In genomic region chr9:33473643-33474352, GRCh38 we compare ENCODE assay signal across 8 cellular contexts. TPM values are rescaled to one million over a fixed set of nuclear protein-coding genes. Genes with fewer than 3 reads are reported as not detected.
DNase-seq lines count a peak whose midpoint lies in the region; TF ChIP-seq lines count a peak whose summit lies in the region.

Gene NOL6, minus strand, starts transcription at chr9:33473924. Its CDS starts 82 bp downstream, at chr9:33473842.

- H3K9me3 ChIP-seq in ES-I3 (ENCODE audit: control insufficient read depth, insufficient read depth, low read length) = no peaks in the 10 kb centered on the region
- H3K9me3 ChIP-seq in HAP-1 = no peaks in the 10 kb centered on the region
- H3K9me3 ChIP-seq in MM.1S (replicated peaks; ENCODE audit: insufficient read depth, low read length) = no peaks in the 10 kb centered on the region

- peak within 1 kb of the TSS; percentile 73 for H2AFZ ChIP-seq in MM.1S (ENCODE audit: low read length)

- H3K4me3 ChIP-seq in HAP-1 (peak within 1 kb of the TSS; percentile 86), MM.1S (ENCODE audit: low read length) (peak within 1 kb of the TSS; percentile 98), fibroblast of the aortic adventitia (ENCODE audit: low read depth, low read length) (peak within 1 kb of the TSS; percentile 99)

- H3K9ac ChIP-seq in ES-I3 (ENCODE audit: low read depth, low read length) (peak within 1 kb of the TSS; percentile 77), MM.1S (ENCODE audit: low read length) (peak within 1 kb of the TSS; percentile 82)

- peak within 1 kb of the TSS; percentile 84 to 94 (median 94) for H3K27ac Mint-ChIP-seq in nephron
- H3K27ac Mint-ChIP-seq in stimulated activated naive CD8-positive, alpha-beta T cell treated with anti-CD3 and anti-CD28 coated beads, Interleukin-15, Interleukin-2, amounts not matched to agents 100 ng/mL and 50 ng/mL, for 24 hours = peak within 1 kb of the TSS; percentile 84

- no peaks in the 10 kb centered on the region for H4K20me1 ChIP-seq in MM.1S (ENCODE audit: insufficient read depth, low read length)

- peaks cover 20% of the 10 kb centered on the region for H3K36me3 Mint-ChIP-seq in nephron (ENCODE audit: low read depth)
- H3K36me3 Mint-ChIP-seq in stimulated activated naive CD8-positive, alpha-beta T cell treated with anti-CD3 and anti-CD28 coated beads, Interleukin-15, Interleukin-2, amounts not matched to agents 100 ng/mL and 50 ng/mL, for 24 hours (ENCODE audit: low read depth) = peaks cover 38% of the 10 kb centered on the region

- peaks cover 15% of the 10 kb centered on the region; the same call in 1 of the 2 replicates for H3K36me3 ChIP-seq in ES-I3 (ENCODE audit: insufficient read depth, low read length)
- H3K36me3 ChIP-seq in HAP-1 (replicated peaks) = peaks cover 35% of the 10 kb centered on the region
- peaks cover 11% of the 10 kb centered on the region; the same call in 1 of the 2 replicates for H3K36me3 ChIP-seq in MM.1S (replicated peaks; ENCODE audit: insufficient read depth, low read length)

- H3K4me3 Mint-ChIP-seq in nephron = peak within 1 kb of the TSS; percentile 95 to 98 (median 95)
- peak within 1 kb of the TSS; percentile 89 for H3K4me3 Mint-ChIP-seq in stimulated activated naive CD8-positive, alpha-beta T cell treated with anti-CD3 and anti-CD28 coated beads, Interleukin-15, Interleukin-2, amounts not matched to agents 100 ng/mL and 50 ng/mL, for 24 hours

- H3K79me2 ChIP-seq in MM.1S (ENCODE audit: low read length) = peaks cover 41% of the 10 kb centered on the region

- no peak within 1 kb of the TSS; the same call in 1 of the 2 replicates for H3K27ac ChIP-seq in MM.1S (ENCODE audit: low read length)

- no peaks in the 10 kb centered on the region for H3F3A ChIP-seq in MM.1S (ENCODE audit: insufficient read depth, low read length)

- TF ChIP-seq CTCF in MM.1S (IDR thresholded peaks at IDR 0.05; ENCODE audit: low read length) = no peak
- no peak for TF ChIP-seq CTCF in fibroblast of the aortic adventitia (IDR thresholded peaks at IDR 0.05; ENCODE audit: insufficient read depth, low read length)
- TF ChIP-seq CTCF in nephron (IDR thresholded peaks at IDR 0.05; ENCODE audit: unreplicated experiment in 3 of 3) = no peak

- H3K27me3 Mint-ChIP-seq in nephron (ENCODE audit: low read depth) = no peaks in the 10 kb centered on the region
- no peaks in the 10 kb centered on the region for H3K27me3 Mint-ChIP-seq in stimulated activated naive CD8-positive, alpha-beta T cell treated with anti-CD3 and anti-CD28 coated beads, Interleukin-15, Interleukin-2, amounts not matched to agents 100 ng/mL and 50 ng/mL, for 24 hours

- H3K4me2 ChIP-seq in MM.1S (ENCODE audit: low read depth, low read length) = peak within 1 kb of the TSS; percentile 77

- no peaks in the 10 kb centered on the region for H3K27me3 ChIP-seq in HAP-1 (ENCODE audit: low read depth)
- H3K27me3 ChIP-seq in MM.1S (replicated peaks; ENCODE audit: insufficient read depth, low read length) = no peaks in the 10 kb centered on the region

- H3K9me3 Mint-ChIP-seq in nephron = no peaks in the 10 kb centered on the region
- H3K9me3 Mint-ChIP-seq in stimulated activated naive CD8-positive, alpha-beta T cell treated with anti-CD3 and anti-CD28 coated beads, Interleukin-15, Interleukin-2, amounts not matched to agents 100 ng/mL and 50 ng/mL, for 24 hours = no peaks in the 10 kb centered on the region

- no peaks in the 10 kb centered on the region for H3K9me2 ChIP-seq in MM.1S (replicated peaks; ENCODE audit: insufficient read depth, low read length)

- peak; percentile 97 to 99 for DNase-seq in HAP-1 (ENCODE audit: low spot score in 2 of 2)
- DNase-seq in MM.1S = peak; percentile 99
- peak; percentile 88 for DNase-seq in SIG-M5 (lab: John Stamatoyannopoulos, UW)
- peak; percentile 58 for DNase-seq in activated gamma-delta T cell (lab: John Stamatoyannopoulos, UW)
- peak; percentile 99 for DNase-seq in fibroblast of the aortic adventitia (ENCODE audit: low read depth)

- H3K4me1 Mint-ChIP-seq in nephron = peaks cover 11% of the 10 kb centered on the region
- peaks cover 27% of the 10 kb centered on the region for H3K4me1 Mint-ChIP-seq in stimulated activated naive CD8-positive, alpha-beta T cell treated with anti-CD3 and anti-CD28 coated beads, Interleukin-15, Interleukin-2, amounts not matched to agents 100 ng/mL and 50 ng/mL, for 24 hours (ENCODE audit: low read depth)

- H3K4me1 ChIP-seq in ES-I3 (ENCODE audit: insufficient read depth, low read length) = peaks cover 7% of the 10 kb centered on the region
- H3K4me1 ChIP-seq in HAP-1 = peaks cover 15% of the 10 kb centered on the region
- H3K4me1 ChIP-seq in MM.1S (ENCODE audit: low read length) = peaks cover 13% of the 10 kb centered on the region

- in situ Hi-C loops in HAP-1 (cut with MboI; ENCODE audit: low sequenced_read_pairs) = no loop called here

RNA-seq across cellular contexts. Expression of gene NOL6, which starts in this region (rescaled TPM):
- 21.9 and 25.1 TPM in 2 replicates for total RNA-seq in fibroblast of the aortic adventitia (ENCODE audit: low replicate concordance)
